Comparison of ENCODE assay signal across 1 cellular context in the genomic region with DNA sequence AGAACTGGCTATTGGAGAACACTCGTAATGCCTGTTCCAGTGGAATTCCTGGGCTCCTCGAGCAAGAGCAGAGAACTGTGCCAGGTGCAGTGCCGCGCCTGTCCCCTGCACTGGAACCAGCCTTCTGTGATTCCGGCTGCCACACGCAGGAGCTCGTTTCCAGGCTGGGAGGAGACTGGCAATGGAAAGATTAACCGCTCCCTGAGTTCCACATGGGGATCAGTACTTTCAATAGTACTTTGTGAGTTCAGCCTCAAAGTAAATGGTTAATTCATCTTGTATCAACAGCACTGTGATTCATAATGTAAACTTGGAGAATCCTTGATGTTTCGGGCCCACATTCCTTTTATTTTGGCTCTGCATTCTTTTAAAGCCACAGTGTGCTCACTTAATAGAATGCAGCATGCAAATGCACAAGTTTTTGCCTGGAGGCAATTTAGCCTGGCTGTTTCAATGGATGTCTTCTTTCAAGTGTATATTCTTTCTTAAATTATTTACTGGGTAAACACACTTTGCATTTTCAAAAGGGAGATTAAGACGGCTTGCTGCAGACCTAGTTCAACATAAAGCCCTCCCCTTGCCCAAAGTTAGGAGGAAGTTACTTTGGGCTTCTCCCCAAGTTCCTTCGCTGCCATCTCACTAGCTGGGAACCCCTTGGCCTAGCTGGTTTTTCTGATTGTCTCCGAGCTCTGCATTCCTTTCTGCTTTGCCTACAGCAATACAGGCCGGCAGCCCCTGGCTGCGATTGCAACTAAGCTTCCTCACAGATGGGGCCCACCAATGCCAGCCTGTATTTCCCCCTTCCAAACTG.
A peak's percentile ranks its signal among the peaks of the same experiment; 100 is the strongest.
TF ChIP-seq lines count a peak whose summit lies in the region.

No MANE protein-coding gene starts in this region.

TF ChIP-seq in HepG2, 621 proteins besides CTCF, POLR2A, EP300 and RAD21 (continues in another document):
- TF ChIP-seq ZNF7 (CRISPR knock-in tag; IDR thresholded peaks at IDR 0.05) (no peak), ZNF331 (CRISPR knock-in tag; IDR thresholded peaks at IDR 0.05) (peak; percentile 69), NFIB (CRISPR knock-in tag; IDR thresholded peaks at IDR 0.05; ENCODE audit: borderline replicate concordance) (no peak), SIX1 (CRISPR knock-in tag; IDR thresholded peaks at IDR 0.05; ENCODE audit: borderline replicate concordance) (peak; percentile 62; the same call in 1 of the 2 replicates), TAF15 (IDR thresholded peaks at IDR 0.05; ENCODE audit: low read depth, low read length, poor library complexity, severe bottlenecking) (no peak), TAF1 (CRISPR knock-in tag; IDR thresholded peaks at IDR 0.05) (no peak), ZNF878 (CRISPR knock-in tag; IDR thresholded peaks at IDR 0.05) (0 out of 2 replicates have a peak, but pooled peaks have one; percentile 50), ARNT2 (CRISPR knock-in tag; IDR thresholded peaks at IDR 0.05; ENCODE audit: low read depth) (0 out of 2 replicates have a peak, but pooled peaks have one; percentile 42), FOXA1 (IDR thresholded peaks at IDR 0.05) (peak; percentile 98), FOXA1 (CRISPR knock-in tag; IDR thresholded peaks at IDR 0.05) (peak; percentile 99), ZIK1 (CRISPR knock-in tag; IDR thresholded peaks at IDR 0.05; ENCODE audit: borderline replicate concordance, low read depth) (no peak), ZSCAN9 (CRISPR knock-in tag; IDR thresholded peaks at IDR 0.05; ENCODE audit: borderline replicate concordance) (peak; percentile 59; the same call in 1 of the 2 replicates), ZNF703 (CRISPR knock-in tag; IDR thresholded peaks at IDR 0.05; ENCODE audit: borderline replicate concordance) (no peak), ZFX (CRISPR knock-in tag; IDR thresholded peaks at IDR 0.05; ENCODE audit: low read depth) (no peak), SP5 (CRISPR knock-in tag; IDR thresholded peaks at IDR 0.05; ENCODE audit: borderline replicate concordance, low read depth) (peak; percentile 64; the same call in 1 of the 2 replicates), ZNF34 (CRISPR knock-in tag; IDR thresholded peaks at IDR 0.05; ENCODE audit: borderline replicate concordance) (no peak), HES4 (CRISPR knock-in tag; IDR thresholded peaks at IDR 0.05; ENCODE audit: borderline replicate concordance) (no peak), ZNF451 (CRISPR knock-in tag; IDR thresholded peaks at IDR 0.05) (no peak), ZFP37 (CRISPR knock-in tag; IDR thresholded peaks at IDR 0.05; ENCODE audit: borderline replicate concordance) (no peak), ZNF672 (CRISPR knock-in tag; IDR thresholded peaks at IDR 0.05) (no peak), ELF1 (CRISPR knock-in tag; IDR thresholded peaks at IDR 0.05) (0 out of 2 replicates have a peak, but pooled peaks have one; percentile 14), GTF2F1 (IDR thresholded peaks at IDR 0.05; ENCODE audit: low read length) (no peak), ZNF446 (CRISPR knock-in tag; IDR thresholded peaks at IDR 0.05) (no peak), TOPORS (CRISPR knock-in tag; IDR thresholded peaks at IDR 0.05) (no peak), HMG20B (CRISPR knock-in tag; conservative IDR thresholded peaks at IDR 0.05) (peak; percentile 100), HDAC1 (CRISPR knock-in tag; IDR thresholded peaks at IDR 0.05) (peak; percentile 78), ZNF567 (CRISPR knock-in tag; IDR thresholded peaks at IDR 0.05; ENCODE audit: borderline replicate concordance) (no peak), MTA1 (CRISPR knock-in tag; IDR thresholded peaks at IDR 0.05; ENCODE audit: borderline replicate concordance) (no peak), ZNF607 (CRISPR knock-in tag; IDR thresholded peaks at IDR 0.05; ENCODE audit: borderline replicate concordance) (no peak), FOSL2 (CRISPR knock-in tag; IDR thresholded peaks at IDR 0.05) (peak; percentile 94), ZZZ3 (CRISPR knock-in tag; IDR thresholded peaks at IDR 0.05; ENCODE audit: borderline replicate concordance) (no peak), NCOR1 (IDR thresholded peaks at IDR 0.05; ENCODE audit: borderline replicate concordance, low read length) (no peak; the same call in 1 of the 2 replicates), ZBTB42 (CRISPR knock-in tag; IDR thresholded peaks at IDR 0.05) (no peak), ZKSCAN8 (CRISPR knock-in tag; IDR thresholded peaks at IDR 0.05; ENCODE audit: borderline replicate concordance) (0 out of 2 replicates have a peak, but pooled peaks have one; percentile 79), AGO1 (IDR thresholded peaks at IDR 0.05; ENCODE audit: low read depth, low read length, poor library complexity, severe bottlenecking) (no peak), ZNF709 (CRISPR knock-in tag; IDR thresholded peaks at IDR 0.05) (no peak), SOX6 (IDR thresholded peaks at IDR 0.05) (no peak), SOX6 (CRISPR knock-in tag; IDR thresholded peaks at IDR 0.05) (peak; percentile 57; the same call in 1 of the 2 replicates), ZNF3 (CRISPR knock-in tag; IDR thresholded peaks at IDR 0.05) (no peak), HDAC2 (CRISPR knock-in tag; IDR thresholded peaks at IDR 0.05) (peak; percentile 98), ZSCAN31 (CRISPR knock-in tag; IDR thresholded peaks at IDR 0.05; ENCODE audit: low read depth) (no peak), SRSF9 (IDR thresholded peaks at IDR 0.05; ENCODE audit: borderline replicate concordance, insufficient read depth, low read depth, low read length, poor library complexity, severe bottlenecking) (no peak)
- TF ChIP-seq, protein P1, sequence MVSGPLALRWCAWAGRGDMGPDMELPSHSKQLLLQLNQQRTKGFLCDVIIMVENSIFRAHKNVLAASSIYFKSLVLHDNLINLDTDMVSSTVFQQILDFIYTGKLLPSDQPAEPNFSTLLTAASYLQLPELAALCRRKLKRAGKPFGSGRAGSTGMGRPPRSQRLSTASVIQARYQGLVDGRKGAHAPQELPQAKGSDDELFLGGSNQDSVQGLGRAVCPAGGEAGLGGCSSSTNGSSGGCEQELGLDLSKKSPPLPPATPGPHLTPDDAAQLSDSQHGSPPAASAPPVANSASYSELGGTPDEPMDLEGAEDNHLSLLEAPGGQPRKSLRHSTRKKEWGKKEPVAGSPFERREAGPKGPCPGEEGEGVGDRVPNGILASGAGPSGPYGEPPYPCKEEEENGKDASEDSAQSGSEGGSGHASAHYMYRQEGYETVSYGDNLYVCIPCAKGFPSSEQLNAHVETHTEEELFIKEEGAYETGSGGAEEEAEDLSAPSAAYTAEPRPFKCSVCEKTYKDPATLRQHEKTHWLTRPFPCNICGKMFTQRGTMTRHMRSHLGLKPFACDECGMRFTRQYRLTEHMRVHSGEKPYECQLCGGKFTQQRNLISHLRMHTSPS (CRISPR knock-in tag; IDR thresholded peaks at IDR 0.05; ENCODE audit: low read depth): no peak
- TF ChIP-seq, protein P2, sequence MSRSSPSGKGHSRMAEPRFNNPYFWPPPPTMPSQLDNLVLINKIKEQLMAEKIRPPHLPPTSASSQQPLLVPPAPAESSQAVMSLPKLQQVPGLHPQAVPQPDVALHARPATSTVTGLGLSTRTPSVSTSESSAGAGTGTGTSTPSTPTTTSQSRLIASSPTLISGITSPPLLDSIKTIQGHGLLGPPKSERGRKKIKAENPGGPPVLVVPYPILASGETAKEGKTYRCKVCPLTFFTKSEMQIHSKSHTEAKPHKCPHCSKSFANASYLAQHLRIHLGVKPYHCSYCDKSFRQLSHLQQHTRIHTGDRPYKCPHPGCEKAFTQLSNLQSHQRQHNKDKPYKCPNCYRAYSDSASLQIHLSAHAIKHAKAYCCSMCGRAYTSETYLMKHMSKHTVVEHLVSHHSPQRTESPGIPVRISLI (CRISPR knock-in tag; IDR thresholded peaks at IDR 0.05; ENCODE audit: borderline replicate concordance): peak; percentile 45; the same call in 1 of the 2 replicates
- TF ChIP-seq, protein P3, sequence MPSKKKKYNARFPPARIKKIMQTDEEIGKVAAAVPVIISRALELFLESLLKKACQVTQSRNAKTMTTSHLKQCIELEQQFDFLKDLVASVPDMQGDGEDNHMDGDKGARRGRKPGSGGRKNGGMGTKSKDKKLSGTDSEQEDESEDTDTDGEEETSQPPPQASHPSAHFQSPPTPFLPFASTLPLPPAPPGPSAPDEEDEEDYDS (CRISPR knock-in tag; IDR thresholded peaks at IDR 0.05): peak; percentile 53
- TF ChIP-seq, protein P4, sequence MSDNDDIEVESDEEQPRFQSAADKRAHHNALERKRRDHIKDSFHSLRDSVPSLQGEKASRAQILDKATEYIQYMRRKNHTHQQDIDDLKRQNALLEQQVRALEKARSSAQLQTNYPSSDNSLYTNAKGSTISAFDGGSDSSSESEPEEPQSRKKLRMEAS (IDR thresholded peaks at IDR 0.05): peak; percentile 57; the same call in 1 of the 2 replicates
- TF ChIP-seq, protein P5, sequence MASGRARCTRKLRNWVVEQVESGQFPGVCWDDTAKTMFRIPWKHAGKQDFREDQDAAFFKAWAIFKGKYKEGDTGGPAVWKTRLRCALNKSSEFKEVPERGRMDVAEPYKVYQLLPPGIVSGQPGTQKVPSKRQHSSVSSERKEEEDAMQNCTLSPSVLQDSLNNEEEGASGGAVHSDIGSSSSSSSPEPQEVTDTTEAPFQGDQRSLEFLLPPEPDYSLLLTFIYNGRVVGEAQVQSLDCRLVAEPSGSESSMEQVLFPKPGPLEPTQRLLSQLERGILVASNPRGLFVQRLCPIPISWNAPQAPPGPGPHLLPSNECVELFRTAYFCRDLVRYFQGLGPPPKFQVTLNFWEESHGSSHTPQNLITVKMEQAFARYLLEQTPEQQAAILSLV (CRISPR knock-in tag; IDR thresholded peaks at IDR 0.05; ENCODE audit: borderline replicate concordance): no peak
- TF ChIP-seq, protein P6, sequence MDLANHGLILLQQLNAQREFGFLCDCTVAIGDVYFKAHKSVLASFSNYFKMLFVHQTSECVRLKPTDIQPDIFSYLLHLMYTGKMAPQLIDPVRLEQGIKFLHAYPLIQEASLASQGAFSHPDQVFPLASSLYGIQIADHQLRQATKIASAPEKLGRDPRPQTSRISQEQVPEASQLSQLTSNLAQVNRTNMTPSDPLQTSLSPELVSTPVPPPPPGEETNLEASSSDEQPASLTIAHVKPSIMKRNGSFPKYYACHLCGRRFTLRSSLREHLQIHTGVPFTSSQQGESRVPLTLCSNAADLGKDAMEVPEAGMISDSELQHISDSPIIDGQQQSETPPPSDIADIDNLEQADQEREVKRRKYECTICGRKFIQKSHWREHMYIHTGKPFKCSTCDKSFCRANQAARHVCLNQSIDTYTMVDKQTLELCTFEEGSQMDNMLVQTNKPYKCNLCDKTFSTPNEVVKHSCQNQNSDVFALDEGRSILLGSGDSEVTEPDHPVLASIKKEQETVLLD (CRISPR knock-in tag; IDR thresholded peaks at IDR 0.05; ENCODE audit: low read depth): no peak
- TF ChIP-seq, protein P7, sequence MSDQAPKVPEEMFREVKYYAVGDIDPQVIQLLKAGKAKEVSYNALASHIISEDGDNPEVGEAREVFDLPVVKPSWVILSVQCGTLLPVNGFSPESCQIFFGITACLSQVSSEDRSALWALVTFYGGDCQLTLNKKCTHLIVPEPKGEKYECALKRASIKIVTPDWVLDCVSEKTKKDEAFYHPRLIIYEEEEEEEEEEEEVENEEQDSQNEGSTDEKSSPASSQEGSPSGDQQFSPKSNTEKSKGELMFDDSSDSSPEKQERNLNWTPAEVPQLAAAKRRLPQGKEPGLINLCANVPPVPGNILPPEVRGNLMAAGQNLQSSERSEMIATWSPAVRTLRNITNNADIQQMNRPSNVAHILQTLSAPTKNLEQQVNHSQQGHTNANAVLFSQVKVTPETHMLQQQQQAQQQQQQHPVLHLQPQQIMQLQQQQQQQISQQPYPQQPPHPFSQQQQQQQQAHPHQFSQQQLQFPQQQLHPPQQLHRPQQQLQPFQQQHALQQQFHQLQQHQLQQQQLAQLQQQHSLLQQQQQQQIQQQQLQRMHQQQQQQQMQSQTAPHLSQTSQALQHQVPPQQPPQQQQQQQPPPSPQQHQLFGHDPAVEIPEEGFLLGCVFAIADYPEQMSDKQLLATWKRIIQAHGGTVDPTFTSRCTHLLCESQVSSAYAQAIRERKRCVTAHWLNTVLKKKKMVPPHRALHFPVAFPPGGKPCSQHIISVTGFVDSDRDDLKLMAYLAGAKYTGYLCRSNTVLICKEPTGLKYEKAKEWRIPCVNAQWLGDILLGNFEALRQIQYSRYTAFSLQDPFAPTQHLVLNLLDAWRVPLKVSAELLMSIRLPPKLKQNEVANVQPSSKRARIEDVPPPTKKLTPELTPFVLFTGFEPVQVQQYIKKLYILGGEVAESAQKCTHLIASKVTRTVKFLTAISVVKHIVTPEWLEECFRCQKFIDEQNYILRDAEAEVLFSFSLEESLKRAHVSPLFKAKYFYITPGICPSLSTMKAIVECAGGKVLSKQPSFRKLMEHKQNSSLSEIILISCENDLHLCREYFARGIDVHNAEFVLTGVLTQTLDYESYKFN (CRISPR knock-in tag; conservative IDR thresholded peaks at IDR 0.05): peak; percentile 66
- TF ChIP-seq, protein P8, sequence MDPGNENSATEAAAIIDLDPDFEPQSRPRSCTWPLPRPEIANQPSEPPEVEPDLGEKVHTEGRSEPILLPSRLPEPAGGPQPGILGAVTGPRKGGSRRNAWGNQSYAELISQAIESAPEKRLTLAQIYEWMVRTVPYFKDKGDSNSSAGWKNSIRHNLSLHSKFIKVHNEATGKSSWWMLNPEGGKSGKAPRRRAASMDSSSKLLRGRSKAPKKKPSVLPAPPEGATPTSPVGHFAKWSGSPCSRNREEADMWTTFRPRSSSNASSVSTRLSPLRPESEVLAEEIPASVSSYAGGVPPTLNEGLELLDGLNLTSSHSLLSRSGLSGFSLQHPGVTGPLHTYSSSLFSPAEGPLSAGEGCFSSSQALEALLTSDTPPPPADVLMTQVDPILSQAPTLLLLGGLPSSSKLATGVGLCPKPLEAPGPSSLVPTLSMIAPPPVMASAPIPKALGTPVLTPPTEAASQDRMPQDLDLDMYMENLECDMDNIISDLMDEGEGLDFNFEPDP (CRISPR knock-in tag; conservative IDR thresholded peaks at IDR 0.05): no peak
- TF ChIP-seq, protein P9, sequence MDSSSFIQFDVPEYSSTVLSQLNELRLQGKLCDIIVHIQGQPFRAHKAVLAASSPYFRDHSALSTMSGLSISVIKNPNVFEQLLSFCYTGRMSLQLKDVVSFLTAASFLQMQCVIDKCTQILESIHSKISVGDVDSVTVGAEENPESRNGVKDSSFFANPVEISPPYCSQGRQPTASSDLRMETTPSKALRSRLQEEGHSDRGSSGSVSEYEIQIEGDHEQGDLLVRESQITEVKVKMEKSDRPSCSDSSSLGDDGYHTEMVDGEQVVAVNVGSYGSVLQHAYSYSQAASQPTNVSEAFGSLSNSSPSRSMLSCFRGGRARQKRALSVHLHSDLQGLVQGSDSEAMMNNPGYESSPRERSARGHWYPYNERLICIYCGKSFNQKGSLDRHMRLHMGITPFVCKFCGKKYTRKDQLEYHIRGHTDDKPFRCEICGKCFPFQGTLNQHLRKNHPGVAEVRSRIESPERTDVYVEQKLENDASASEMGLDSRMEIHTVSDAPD (CRISPR knock-in tag; IDR thresholded peaks at IDR 0.05): no peak; the same call in 1 of the 2 replicates
- TF ChIP-seq, protein P10, sequence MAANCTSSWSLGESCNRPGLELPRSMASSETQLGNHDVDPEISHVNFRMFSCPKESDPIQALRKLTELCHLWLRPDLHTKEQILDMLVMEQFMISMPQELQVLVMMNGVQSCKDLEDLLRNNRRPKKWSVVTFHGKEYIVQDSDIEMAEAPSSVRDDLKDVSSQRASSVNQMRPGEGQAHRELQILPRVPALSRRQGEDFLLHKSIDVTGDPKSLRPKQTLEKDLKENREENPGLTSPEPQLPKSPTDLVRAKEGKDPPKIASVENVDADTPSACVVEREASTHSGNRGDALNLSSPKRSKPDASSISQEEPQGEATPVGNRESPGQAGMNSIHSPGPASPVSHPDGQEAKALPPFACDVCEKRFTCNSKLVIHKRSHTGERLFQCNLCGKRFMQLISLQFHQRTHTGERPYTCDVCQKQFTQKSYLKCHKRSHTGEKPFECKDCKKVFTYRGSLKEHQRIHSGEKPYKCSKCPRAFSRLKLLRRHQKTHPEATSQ (CRISPR knock-in tag; IDR thresholded peaks at IDR 0.05; ENCODE audit: borderline replicate concordance): no peak
